17 cellular contexts compared by ENCODE assay signal in the genomic region with DNA sequence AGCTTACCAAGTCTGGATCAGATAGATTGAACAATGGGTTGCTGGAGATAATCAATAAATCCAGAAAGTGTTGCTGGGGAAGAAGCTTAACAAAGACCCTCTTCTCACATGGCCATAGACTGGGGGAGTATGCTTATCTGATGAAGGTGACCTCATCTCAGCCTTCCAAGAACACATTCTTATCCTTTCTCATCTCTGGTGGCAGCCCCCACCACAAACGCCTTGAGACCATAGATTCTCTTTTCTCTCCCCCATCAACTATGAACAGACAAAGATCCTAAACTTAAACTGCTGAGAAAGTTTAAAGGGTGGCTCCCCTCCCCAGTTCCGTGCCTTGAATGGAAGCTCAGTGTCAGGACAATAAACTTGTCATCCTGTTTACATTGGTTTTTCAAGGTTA.
DNase-seq lines count a peak whose midpoint lies in the region; ATAC-seq, FAIRE-seq and TF ChIP-seq lines count a peak whose summit lies in the region.
"Had no signal": no experiment of that assay in that cellular context is flagged by ENCODE, and none has a peak within 500 bp of the region (broad histone marks: within the 10 kb centered on the region; RNA-seq: fewer than 3 reads in every experiment).

No MANE protein-coding gene starts in this region.

- H3K4me3 ChIP-seq in left ventricle myocardium inferior: no peak overlapping the region
- no peak overlapping the region for H3K4me3 ChIP-seq in heart right ventricle
- no peak overlapping the region for H3K4me3 ChIP-seq in K562
- no peak overlapping the region for H3K4me3 ChIP-seq in mesendoderm (ENCODE audit: low read length)

- H3K18ac ChIP-seq in mesendoderm (ENCODE audit: low read length): no peak overlapping the region

- H3K27ac ChIP-seq in left ventricle myocardium inferior (replicated peaks): peak overlapping the region; percentile 15
- H3K27ac ChIP-seq in heart right ventricle: peak overlapping the region in 1 of 10 donors; percentile 36
- H3K27ac ChIP-seq in K562 (ENCODE audit: extremely low read depth, low read depth, low read length): peak overlapping the region; percentile 83
- H3K27ac ChIP-seq in mesendoderm (ENCODE audit: low read depth, low read length): no peak overlapping the region

- POLR2A ChIA-PET in K562 (lab: Yijun Ruan, JAX): interaction anchor here (0.6 to 2.7 kb wide), 7 partner anchors 8 to 293 kb away, joined by 3 to 10 read pairs (median 4); no protein-coding TSS in a partner anchor

- no peak for TF ChIP-seq POLR2A in K562 (conservative IDR thresholded peaks at IDR 0.05)

- H2AFZ ChIP-seq in K562 (ENCODE audit: low read depth, low read length): peak overlapping the region; percentile 73

- intact Hi-C loops in left ventricle myocardium inferior (cut with micrococcal nuclease) (no loop called here), heart right ventricle (cut with DNase I) (loop anchor here in 1 of 10 donors (5.0 kb wide), 1 partner anchor 109 kb away; no protein-coding TSS in a partner anchor), K562 (cut with micrococcal nuclease) (loop anchor here (10.0 kb wide), 1 partner anchor 453 kb away; no protein-coding TSS in a partner anchor)

- peak overlapping the region; percentile 56 for H3K4me2 ChIP-seq in K562 (ENCODE audit: insufficient read depth, low read length)
- no peak overlapping the region for H3K4me2 ChIP-seq in mesendoderm (ENCODE audit: low read length)

- no peak overlapping the region for H2BK5ac ChIP-seq in mesendoderm (ENCODE audit: low read length)

- DNase-seq in left ventricle myocardium inferior (no peak), heart right ventricle (no peak), K562 (ENCODE audit: extremely low read depth in 1 of 4, low spot score in 3 of 4) (peak; percentile 68 to 73 (median 70)), mesendoderm (peak; percentile 52), NCI-H1105 treated with DMSO at 0.1 percent for 48 hours (lab: John Stamatoyannopoulos, UW) (no peak), NCI-H2081 (lab: John Stamatoyannopoulos, UW) (no peak)
- DNase-seq: MM.1S, NCI-H1092 treated with DMSO at 0.1 percent for 48 hours, NCI-H146, NCI-H2029, NCI-H2171, NCI-H524 treated with DMSO at 0.1 percent for 48 hours, NCI-H82, SIG-M5, SK-N-SH had no signal

- no peak overlapping the region for H4K8ac ChIP-seq in mesendoderm (ENCODE audit: low read depth, low read length)

- H3K79me2 ChIP-seq in K562 (ENCODE audit: control insufficient read depth, insufficient read depth, low read length): peaks cover 69% of the 10 kb centered on the region
- H3K79me2 ChIP-seq in mesendoderm (ENCODE audit: control insufficient read depth, insufficient read depth, low read length): no peaks in the 10 kb centered on the region

- peak; percentile 89 for TF ChIP-seq EP300 in K562 (IDR thresholded peaks at IDR 0.05; ENCODE audit: low read length)

- H3K23ac ChIP-seq in mesendoderm (ENCODE audit: low read length): no peak overlapping the region

- H3K4me1 ChIP-seq in left ventricle myocardium inferior (peaks cover 11% of the 10 kb centered on the region), heart right ventricle (peaks cover 0 to 23% (median 10%) of the 10 kb centered on the region in 9 donors), K562 (replicated peaks in 1 of 2; ENCODE audit: control insufficient read depth in 2 of 2, insufficient read depth in 2 of 2, low read length in 2 of 2) (peaks cover 7 to 28% of the 10 kb centered on the region in 2 experiments; a peak in 4 of 5 replicates), mesendoderm (ENCODE audit: control insufficient read depth, low read depth, low read length) (no peaks in the 10 kb centered on the region)

- no peak overlapping the region for H3K56ac ChIP-seq in mesendoderm (ENCODE audit: low read length)

- no peaks in the 10 kb centered on the region for H3K79me1 ChIP-seq in mesendoderm (ENCODE audit: low read length)

- H4K20me1 ChIP-seq in K562 (replicated peaks; ENCODE audit: control insufficient read depth, insufficient read depth, low read length): no peaks in the 10 kb centered on the region

- H3K9me1 ChIP-seq in K562 (ENCODE audit: control insufficient read depth, insufficient read depth, low read length): no peaks in the 10 kb centered on the region

- CTCF ChIA-PET in K562 (lab: Yijun Ruan, JAX; ENCODE audit: low intra/inter-chr PET ratio): no interaction called here

- in situ Hi-C loops in K562 (cut with MboI): no loop called here

- peak; percentile 61 for FAIRE-seq in K562 (lab: Jason Lieb, UNC)

- H4K5ac ChIP-seq in mesendoderm (ENCODE audit: low read length): no peak overlapping the region

- no peak for TF ChIP-seq RAD21 in K562 (CRISPR knock-in tag; conservative IDR thresholded peaks at IDR 0.05 in 1 of 2, IDR thresholded peaks at IDR 0.05 in 1 of 2)

- no peak overlapping the region for H2BK15ac ChIP-seq in mesendoderm (replicated peaks; ENCODE audit: low read depth)

- no peak for ATAC-seq in heart right ventricle
- peak; percentile 56 for ATAC-seq in K562
- ATAC-seq in HG03025 (IDR thresholded peaks at IDR 0.05; ENCODE audit: low FRiP score, unreplicated experiment): no peak
- no peak for ATAC-seq in HG02870 (IDR thresholded peaks at IDR 0.05; ENCODE audit: unreplicated experiment)

- WGBS in heart right ventricle, 2 donors: 88 to 92% methylated on average over 2 of the region's 2 CpGs
- 5% methylated on average over 2 of the region's 2 CpGs for WGBS in K562 (ENCODE audit: insufficient coverage, low coverage, missing lambda C conversion rate)
- no CpG with 5 or more reads among the region's 2 CpGs for WGBS in mesendoderm (ENCODE audit: extremely low coverage, insufficient coverage, low lambda C conversion rate)

- no TSS peak for BruUV-seq in K562 (replicated peaks; lab: Mats Ljungman, UMichigan)

- H3K36me3 ChIP-seq in left ventricle myocardium inferior: no peaks in the 10 kb centered on the region
- no peaks in the 10 kb centered on the region for H3K36me3 ChIP-seq in heart right ventricle
- peaks cover 14% of the 10 kb centered on the region; the same call in 1 of the 3 replicates for H3K36me3 ChIP-seq in K562 (ENCODE audit: control insufficient read depth, insufficient read depth, low read length)
- H3K36me3 ChIP-seq in mesendoderm (ENCODE audit: control insufficient read depth, insufficient read depth, low read length): no peaks in the 10 kb centered on the region

- TF ChIP-seq CTCF in left ventricle myocardium inferior (IDR thresholded peaks at IDR 0.05; ENCODE audit: borderline replicate concordance): no peak
- TF ChIP-seq CTCF in heart right ventricle (IDR thresholded peaks at IDR 0.05): no peak
- no peak for TF ChIP-seq CTCF in K562 (IDR thresholded peaks at IDR 0.05 in 2 of 3, conservative IDR thresholded peaks at IDR 0.05 in 1 of 3; ENCODE audit: insufficient read depth in 2 of 3, low read depth in 1 of 3, low read length in 3 of 3)

- H3K4ac ChIP-seq in mesendoderm (ENCODE audit: low read depth, low read length): no peak overlapping the region

- H3K9me3 ChIP-seq in left ventricle myocardium inferior (replicated peaks) (no peaks in the 10 kb centered on the region), heart right ventricle (no peaks in the 10 kb centered on the region), K562 (replicated peaks; ENCODE audit: control insufficient read depth, insufficient read depth, low read depth, low read length) (no peaks in the 10 kb centered on the region)
- H3K9me3 ChIP-seq: SK-N-SH had no signal

- peak overlapping the region in 1 of 2 experiments; percentile 66; a peak in 2 of 4 replicates for H3K9ac ChIP-seq in K562 (ENCODE audit: insufficient read depth in 1 of 2, low read depth in 2 of 2, low read length in 2 of 2)
- no peak overlapping the region for H3K9ac ChIP-seq in mesendoderm (ENCODE audit: low read length)
- H3K9ac ChIP-seq: SK-N-SH had no signal

- H2AK5ac ChIP-seq in mesendoderm (ENCODE audit: low read length): no peak overlapping the region

- H2BK120ac ChIP-seq in mesendoderm (ENCODE audit: low read depth, low read length): no peak overlapping the region

- H3K27me3 ChIP-seq in left ventricle myocardium inferior (ENCODE audit: low read depth): no peaks in the 10 kb centered on the region
- H3K27me3 ChIP-seq in heart right ventricle: no peaks in the 10 kb centered on the region
- no peaks in the 10 kb centered on the region for H3K27me3 ChIP-seq in K562 (ENCODE audit: control insufficient read depth in 2 of 2, insufficient read depth in 2 of 2, low read length in 2 of 2)
- no peaks in the 10 kb centered on the region for H3K27me3 ChIP-seq in mesendoderm (ENCODE audit: insufficient read depth, low read length, poor library complexity)

TF ChIP-seq in K562, 482 proteins besides CTCF, POLR2A, EP300 and RAD21 (continues in another document):
- TF ChIP-seq HOMEZ (CRISPR knock-in tag; IDR thresholded peaks at IDR 0.05) (no peak), EHMT2 (IDR thresholded peaks at IDR 0.05) (no peak), NFE2 (IDR thresholded peaks at IDR 0.05; ENCODE audit: low read depth) (peak; percentile 65), MTA2 (IDR thresholded peaks at IDR 0.05; ENCODE audit: low read depth) (0 out of 2 replicates have a peak, but pooled peaks have one; percentile 27), HMG20A (CRISPR knock-in tag; conservative IDR thresholded peaks at IDR 0.05) (no peak), KDM1A (IDR thresholded peaks at IDR 0.05) (no peak), SMARCA4 (IDR thresholded peaks at IDR 0.05) (peak; percentile 91), MAFF (IDR thresholded peaks at IDR 0.05; ENCODE audit: low read length) (no peak), SRSF9 (IDR thresholded peaks at IDR 0.05; ENCODE audit: borderline replicate concordance, low read depth, low read length) (no peak), XRCC4 (IDR thresholded peaks at IDR 0.05; ENCODE audit: extremely low read depth, insufficient read depth, insufficient read length) (no peak), JUND (IDR thresholded peaks at IDR 0.05; ENCODE audit: borderline replicate concordance, low read depth, low read length) (peak; percentile 96), JUND (tag; IDR thresholded peaks at IDR 0.05; ENCODE audit: borderline replicate concordance, low read depth, low read length) (peak; percentile 93; the same call in 2 of the 3 replicates), SIN3A (IDR thresholded peaks at IDR 0.05; ENCODE audit: borderline replicate concordance in 2 of 2, control insufficient read depth in 1 of 2, low read depth in 2 of 2, low read length in 2 of 2) (no peak)

Comparison
In these comparisons a context has a peak if more than half of its experiments do, and no peak if none do; other contexts are left out.
1. DNase-seq: peak in K562 (4 of 4) and mesendoderm (single experiment); none in left ventricle myocardium inferior (single experiment), heart right ventricle (0 of 2), NCI-H1105 treated with DMSO at 0.1 percent for 48 hours (single experiment) and NCI-H2081 (0 of 2).